In the genomic region with DNA sequence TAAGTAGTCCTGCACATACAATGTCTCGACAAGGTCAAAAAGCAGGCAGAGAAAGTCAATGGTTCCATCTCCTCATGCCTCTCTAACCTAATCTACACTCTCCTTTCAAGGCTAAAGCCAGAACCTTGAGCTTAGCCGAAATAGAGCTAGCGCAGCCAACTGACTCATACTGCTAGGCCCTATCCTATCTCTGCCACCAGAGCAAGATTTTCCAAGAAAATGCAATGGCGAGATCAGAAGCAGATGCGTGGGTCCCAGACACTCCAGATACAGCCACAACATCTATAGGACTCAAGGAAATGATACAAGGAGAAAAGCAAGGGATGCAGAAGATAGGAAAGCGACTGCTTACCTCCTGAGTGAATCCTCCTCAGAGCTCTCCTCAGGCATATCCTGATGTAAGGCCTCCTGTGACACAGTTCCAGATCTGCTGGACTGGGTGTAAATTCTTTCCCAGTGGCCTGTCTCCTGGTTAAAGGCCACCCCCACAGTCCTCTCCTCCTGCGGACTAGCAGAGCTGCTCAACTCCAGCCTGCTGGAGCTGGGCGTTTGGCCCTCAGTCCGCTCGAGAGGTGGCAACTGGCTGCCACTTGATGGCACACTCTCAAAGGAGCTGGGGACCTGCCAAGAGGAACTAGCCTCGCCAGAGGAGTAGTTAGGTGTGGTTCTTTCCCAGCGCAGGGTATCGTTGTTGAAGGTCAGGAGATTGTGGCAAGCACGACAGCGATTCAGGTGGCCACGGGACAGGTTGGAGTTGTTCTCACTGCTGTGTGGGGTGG, we compare ENCODE assay signal across 1 cellular context.
TF ChIP-seq lines count a peak whose summit lies in the region.

No MANE protein-coding gene starts in this region.

TF ChIP-seq in K562, 482 proteins besides CTCF, POLR2A, EP300 and RAD21 (continued from another document and continues in another):
- TF ChIP-seq, protein P1, sequence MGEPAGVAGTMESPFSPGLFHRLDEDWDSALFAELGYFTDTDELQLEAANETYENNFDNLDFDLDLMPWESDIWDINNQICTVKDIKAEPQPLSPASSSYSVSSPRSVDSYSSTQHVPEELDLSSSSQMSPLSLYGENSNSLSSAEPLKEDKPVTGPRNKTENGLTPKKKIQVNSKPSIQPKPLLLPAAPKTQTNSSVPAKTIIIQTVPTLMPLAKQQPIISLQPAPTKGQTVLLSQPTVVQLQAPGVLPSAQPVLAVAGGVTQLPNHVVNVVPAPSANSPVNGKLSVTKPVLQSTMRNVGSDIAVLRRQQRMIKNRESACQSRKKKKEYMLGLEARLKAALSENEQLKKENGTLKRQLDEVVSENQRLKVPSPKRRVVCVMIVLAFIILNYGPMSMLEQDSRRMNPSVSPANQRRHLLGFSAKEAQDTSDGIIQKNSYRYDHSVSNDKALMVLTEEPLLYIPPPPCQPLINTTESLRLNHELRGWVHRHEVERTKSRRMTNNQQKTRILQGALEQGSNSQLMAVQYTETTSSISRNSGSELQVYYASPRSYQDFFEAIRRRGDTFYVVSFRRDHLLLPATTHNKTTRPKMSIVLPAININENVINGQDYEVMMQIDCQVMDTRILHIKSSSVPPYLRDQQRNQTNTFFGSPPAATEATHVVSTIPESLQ (CRISPR knock-in tag; IDR thresholded peaks at IDR 0.05) = no peak
- TF ChIP-seq THRAP3 (IDR thresholded peaks at IDR 0.05; ENCODE audit: borderline replicate concordance) (no peak), TEAD4 (IDR thresholded peaks at IDR 0.05; ENCODE audit: low read length) (peak; percentile 90), TEAD4 (CRISPR knock-in tag; IDR thresholded peaks at IDR 0.05; ENCODE audit: borderline replicate concordance) (no peak), KLF16 (IDR thresholded peaks at IDR 0.05) (peak; percentile 59; the same call in 1 of the 2 replicates), ZNF436 (CRISPR knock-in tag; IDR thresholded peaks at IDR 0.05) (no peak), KAT7 (CRISPR knock-in tag; IDR thresholded peaks at IDR 0.05; ENCODE audit: borderline replicate concordance) (no peak), ZNF212 (CRISPR knock-in tag; IDR thresholded peaks at IDR 0.05) (no peak), NCOR1 (IDR thresholded peaks at IDR 0.05) (peak; percentile 92), SMARCE1 (IDR thresholded peaks at IDR 0.05) (peak; percentile 94), ZNF764 (CRISPR knock-in tag; IDR thresholded peaks at IDR 0.05; ENCODE audit: low read depth) (no peak), TCFL5 (CRISPR knock-in tag; conservative IDR thresholded peaks at IDR 0.05) (no peak), POLR2B (IDR thresholded peaks at IDR 0.05; ENCODE audit: low read depth, partially characterized antibody) (no peak), ARID1B (IDR thresholded peaks at IDR 0.05) (peak; percentile 97), U2AF2 (optimal IDR thresholded peaks at IDR 0.05; ENCODE audit: low read depth, low read length) (no peak), HNRNPLL (IDR thresholded peaks at IDR 0.05; ENCODE audit: low read depth, low read length, poor library complexity, severe bottlenecking) (no peak), ZNF282 (CRISPR knock-in tag; IDR thresholded peaks at IDR 0.05) (no peak), MYBL2 (IDR thresholded peaks at IDR 0.05; ENCODE audit: low read depth) (no peak), MYBL2 (CRISPR knock-in tag; IDR thresholded peaks at IDR 0.05; ENCODE audit: borderline replicate concordance) (no peak), PHB (CRISPR knock-in tag; IDR thresholded peaks at IDR 0.05) (no peak), ZNF140 (CRISPR knock-in tag; IDR thresholded peaks at IDR 0.05) (no peak)
- TF ChIP-seq, protein P2, sequence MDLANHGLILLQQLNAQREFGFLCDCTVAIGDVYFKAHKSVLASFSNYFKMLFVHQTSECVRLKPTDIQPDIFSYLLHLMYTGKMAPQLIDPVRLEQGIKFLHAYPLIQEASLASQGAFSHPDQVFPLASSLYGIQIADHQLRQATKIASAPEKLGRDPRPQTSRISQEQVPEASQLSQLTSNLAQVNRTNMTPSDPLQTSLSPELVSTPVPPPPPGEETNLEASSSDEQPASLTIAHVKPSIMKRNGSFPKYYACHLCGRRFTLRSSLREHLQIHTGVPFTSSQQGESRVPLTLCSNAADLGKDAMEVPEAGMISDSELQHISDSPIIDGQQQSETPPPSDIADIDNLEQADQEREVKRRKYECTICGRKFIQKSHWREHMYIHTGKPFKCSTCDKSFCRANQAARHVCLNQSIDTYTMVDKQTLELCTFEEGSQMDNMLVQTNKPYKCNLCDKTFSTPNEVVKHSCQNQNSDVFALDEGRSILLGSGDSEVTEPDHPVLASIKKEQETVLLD (IDR thresholded peaks at IDR 0.05) = peak; percentile 67
- TF ChIP-seq, protein P3, sequence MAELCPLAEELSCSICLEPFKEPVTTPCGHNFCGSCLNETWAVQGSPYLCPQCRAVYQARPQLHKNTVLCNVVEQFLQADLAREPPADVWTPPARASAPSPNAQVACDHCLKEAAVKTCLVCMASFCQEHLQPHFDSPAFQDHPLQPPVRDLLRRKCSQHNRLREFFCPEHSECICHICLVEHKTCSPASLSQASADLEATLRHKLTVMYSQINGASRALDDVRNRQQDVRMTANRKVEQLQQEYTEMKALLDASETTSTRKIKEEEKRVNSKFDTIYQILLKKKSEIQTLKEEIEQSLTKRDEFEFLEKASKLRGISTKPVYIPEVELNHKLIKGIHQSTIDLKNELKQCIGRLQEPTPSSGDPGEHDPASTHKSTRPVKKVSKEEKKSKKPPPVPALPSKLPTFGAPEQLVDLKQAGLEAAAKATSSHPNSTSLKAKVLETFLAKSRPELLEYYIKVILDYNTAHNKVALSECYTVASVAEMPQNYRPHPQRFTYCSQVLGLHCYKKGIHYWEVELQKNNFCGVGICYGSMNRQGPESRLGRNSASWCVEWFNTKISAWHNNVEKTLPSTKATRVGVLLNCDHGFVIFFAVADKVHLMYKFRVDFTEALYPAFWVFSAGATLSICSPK (IDR thresholded peaks at IDR 0.05; ENCODE audit: borderline replicate concordance) = no peak
- TF ChIP-seq, protein P4, sequence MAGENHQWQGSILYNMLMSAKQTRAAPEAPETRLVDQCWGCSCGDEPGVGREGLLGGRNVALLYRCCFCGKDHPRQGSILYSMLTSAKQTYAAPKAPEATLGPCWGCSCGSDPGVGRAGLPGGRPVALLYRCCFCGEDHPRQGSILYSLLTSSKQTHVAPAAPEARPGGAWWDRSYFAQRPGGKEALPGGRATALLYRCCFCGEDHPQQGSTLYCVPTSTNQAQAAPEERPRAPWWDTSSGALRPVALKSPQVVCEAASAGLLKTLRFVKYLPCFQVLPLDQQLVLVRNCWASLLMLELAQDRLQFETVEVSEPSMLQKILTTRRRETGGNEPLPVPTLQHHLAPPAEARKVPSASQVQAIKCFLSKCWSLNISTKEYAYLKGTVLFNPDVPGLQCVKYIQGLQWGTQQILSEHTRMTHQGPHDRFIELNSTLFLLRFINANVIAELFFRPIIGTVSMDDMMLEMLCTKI (IDR thresholded peaks at IDR 0.05; ENCODE audit: partially characterized antibody) = no peak
- TF ChIP-seq, protein P5, sequence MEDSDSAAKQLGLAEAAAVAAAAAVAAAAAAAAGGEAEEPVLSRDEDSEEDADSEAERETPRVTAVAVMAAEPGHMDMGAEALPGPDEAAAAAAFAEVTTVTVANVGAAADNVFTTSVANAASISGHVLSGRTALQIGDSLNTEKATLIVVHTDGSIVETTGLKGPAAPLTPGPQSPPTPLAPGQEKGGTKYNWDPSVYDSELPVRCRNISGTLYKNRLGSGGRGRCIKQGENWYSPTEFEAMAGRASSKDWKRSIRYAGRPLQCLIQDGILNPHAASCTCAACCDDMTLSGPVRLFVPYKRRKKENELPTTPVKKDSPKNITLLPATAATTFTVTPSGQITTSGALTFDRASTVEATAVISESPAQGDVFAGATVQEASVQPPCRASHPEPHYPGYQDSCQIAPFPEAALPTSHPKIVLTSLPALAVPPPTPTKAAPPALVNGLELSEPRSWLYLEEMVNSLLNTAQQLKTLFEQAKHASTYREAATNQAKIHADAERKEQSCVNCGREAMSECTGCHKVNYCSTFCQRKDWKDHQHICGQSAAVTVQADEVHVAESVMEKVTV (CRISPR knock-in tag; IDR thresholded peaks at IDR 0.05) = no peak
- TF ChIP-seq, protein P6, sequence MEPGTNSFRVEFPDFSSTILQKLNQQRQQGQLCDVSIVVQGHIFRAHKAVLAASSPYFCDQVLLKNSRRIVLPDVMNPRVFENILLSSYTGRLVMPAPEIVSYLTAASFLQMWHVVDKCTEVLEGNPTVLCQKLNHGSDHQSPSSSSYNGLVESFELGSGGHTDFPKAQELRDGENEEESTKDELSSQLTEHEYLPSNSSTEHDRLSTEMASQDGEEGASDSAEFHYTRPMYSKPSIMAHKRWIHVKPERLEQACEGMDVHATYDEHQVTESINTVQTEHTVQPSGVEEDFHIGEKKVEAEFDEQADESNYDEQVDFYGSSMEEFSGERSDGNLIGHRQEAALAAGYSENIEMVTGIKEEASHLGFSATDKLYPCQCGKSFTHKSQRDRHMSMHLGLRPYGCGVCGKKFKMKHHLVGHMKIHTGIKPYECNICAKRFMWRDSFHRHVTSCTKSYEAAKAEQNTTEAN (CRISPR knock-in tag; IDR thresholded peaks at IDR 0.05) = no peak
- TF ChIP-seq, protein P7, sequence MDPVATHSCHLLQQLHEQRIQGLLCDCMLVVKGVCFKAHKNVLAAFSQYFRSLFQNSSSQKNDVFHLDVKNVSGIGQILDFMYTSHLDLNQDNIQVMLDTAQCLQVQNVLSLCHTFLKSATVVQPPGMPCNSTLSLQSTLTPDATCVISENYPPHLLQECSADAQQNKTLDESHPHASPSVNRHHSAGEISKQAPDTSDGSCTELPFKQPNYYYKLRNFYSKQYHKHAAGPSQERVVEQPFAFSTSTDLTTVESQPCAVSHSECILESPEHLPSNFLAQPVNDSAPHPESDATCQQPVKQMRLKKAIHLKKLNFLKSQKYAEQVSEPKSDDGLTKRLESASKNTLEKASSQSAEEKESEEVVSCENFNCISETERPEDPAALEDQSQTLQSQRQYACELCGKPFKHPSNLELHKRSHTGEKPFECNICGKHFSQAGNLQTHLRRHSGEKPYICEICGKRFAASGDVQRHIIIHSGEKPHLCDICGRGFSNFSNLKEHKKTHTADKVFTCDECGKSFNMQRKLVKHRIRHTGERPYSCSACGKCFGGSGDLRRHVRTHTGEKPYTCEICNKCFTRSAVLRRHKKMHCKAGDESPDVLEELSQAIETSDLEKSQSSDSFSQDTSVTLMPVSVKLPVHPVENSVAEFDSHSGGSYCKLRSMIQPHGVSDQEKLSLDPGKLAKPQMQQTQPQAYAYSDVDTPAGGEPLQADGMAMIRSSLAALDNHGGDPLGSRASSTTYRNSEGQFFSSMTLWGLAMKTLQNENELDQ (CRISPR knock-in tag; IDR thresholded peaks at IDR 0.05; ENCODE audit: borderline replicate concordance) = no peak
- TF ChIP-seq, protein P8, sequence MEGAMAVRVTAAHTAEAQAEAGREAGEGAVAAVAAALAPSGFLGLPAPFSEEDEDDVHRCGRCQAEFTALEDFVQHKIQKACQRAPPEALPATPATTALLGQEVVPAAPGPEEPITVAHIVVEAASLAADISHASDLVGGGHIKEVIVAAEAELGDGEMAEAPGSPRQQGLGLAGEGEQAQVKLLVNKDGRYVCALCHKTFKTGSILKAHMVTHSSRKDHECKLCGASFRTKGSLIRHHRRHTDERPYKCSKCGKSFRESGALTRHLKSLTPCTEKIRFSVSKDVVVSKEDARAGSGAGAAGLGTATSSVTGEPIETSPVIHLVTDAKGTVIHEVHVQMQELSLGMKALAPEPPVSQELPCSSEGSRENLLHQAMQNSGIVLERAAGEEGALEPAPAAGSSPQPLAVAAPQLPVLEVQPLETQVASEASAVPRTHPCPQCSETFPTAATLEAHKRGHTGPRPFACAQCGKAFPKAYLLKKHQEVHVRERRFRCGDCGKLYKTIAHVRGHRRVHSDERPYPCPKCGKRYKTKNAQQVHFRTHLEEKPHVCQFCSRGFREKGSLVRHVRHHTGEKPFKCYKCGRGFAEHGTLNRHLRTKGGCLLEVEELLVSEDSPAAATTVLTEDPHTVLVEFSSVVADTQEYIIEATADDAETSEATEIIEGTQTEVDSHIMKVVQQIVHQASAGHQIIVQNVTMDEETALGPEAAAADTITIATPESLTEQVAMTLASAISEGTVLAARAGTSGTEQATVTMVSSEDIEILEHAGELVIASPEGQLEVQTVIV (CRISPR knock-in tag; IDR thresholded peaks at IDR 0.05; ENCODE audit: borderline replicate concordance) = no peak
- TF ChIP-seq, protein P9, sequence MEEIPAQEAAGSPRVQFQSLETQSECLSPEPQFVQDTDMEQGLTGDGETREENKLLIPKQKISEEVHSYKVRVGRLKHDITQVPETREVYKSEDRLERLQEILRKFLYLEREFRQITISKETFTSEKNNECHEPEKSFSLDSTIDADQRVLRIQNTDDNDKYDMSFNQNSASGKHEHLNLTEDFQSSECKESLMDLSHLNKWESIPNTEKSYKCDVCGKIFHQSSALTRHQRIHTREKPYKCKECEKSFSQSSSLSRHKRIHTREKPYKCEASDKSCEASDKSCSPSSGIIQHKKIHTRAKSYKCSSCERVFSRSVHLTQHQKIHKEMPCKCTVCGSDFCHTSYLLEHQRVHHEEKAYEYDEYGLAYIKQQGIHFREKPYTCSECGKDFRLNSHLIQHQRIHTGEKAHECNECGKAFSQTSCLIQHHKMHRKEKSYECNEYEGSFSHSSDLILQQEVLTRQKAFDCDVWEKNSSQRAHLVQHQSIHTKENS (CRISPR knock-in tag; IDR thresholded peaks at IDR 0.05) = no peak
- TF ChIP-seq, protein P10, sequence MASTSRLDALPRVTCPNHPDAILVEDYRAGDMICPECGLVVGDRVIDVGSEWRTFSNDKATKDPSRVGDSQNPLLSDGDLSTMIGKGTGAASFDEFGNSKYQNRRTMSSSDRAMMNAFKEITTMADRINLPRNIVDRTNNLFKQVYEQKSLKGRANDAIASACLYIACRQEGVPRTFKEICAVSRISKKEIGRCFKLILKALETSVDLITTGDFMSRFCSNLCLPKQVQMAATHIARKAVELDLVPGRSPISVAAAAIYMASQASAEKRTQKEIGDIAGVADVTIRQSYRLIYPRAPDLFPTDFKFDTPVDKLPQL (IDR thresholded peaks at IDR 0.05; ENCODE audit: extremely low read depth, insufficient read length) = no peak
